16 cellular contexts compared by ENCODE assay signal in the genomic region with DNA sequence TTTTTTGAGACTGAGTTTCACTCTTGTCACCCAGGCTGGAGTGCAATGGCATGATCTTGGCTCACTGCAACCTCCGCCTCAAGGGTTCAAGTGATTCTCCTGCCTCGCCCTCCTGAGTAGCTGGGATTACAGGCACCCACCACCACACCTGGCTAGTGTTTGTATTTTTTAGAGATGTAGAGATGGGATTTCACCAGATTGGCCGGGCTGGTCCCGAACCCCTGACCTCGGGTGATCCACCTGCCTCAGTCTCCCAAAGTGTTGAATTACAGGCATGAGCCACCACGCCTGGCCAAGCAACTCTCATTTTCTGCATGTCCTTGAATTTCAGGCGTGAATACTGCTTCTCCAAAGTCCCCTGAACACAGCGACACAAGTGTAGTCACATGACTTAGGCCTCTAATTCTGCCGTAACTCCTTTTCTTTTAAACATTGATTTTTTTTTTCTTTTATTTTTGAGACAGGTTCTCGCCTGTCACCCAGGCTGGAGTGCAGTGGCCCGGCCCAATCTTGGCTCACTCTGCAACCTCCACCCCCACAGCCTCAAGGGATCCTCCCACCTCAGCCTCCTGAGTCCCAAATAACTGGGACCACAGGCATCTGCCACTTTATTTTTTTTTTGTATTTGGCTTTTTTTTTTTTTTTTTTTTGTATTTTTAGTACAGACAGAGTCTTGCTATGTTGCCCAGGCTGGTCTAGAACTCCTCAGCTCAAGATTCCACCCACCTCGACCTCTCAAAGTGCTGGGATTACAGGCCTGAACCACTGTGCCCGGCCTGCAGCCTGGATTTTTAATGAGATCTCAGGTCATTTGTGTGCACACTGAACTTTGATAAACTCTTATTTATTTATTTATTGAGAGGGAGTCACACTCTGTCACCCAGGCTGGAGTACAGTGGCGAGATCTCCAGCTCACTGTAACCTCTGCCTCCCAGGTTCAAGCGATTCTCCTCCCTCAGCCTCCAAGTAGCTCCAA.
"Had no signal": no experiment of that assay in that cellular context is flagged by ENCODE, and none has a peak within 500 bp of the region (broad histone marks: within the 10 kb centered on the region; RNA-seq: fewer than 3 reads in every experiment).

No MANE protein-coding gene starts in this region.

- ATAC-seq: gastroesophageal sphincter; left colon; stimulated activated naive B cell treated with anti-CD40 and anti-IgM and Interleukin-4, amounts not matched to agents 10 μg/mL and 1 μg/mL and 100 μg/mL, for 72 hours; stimulated activated naive CD8-positive, alpha-beta T cell treated with anti-CD3 and anti-CD28 coated beads, Interleukin-15, amount 100 ng/mL, for 72 hours had no signal

- H3K4me3 ChIP-seq: esophagus squamous epithelium, gastroesophageal sphincter, ovary, testis, tibial nerve, upper lobe of right lung, vagina had no signal

- H3K4me1 ChIP-seq: esophagus squamous epithelium, gastroesophageal sphincter, testis, tibial nerve, upper lobe of right lung, vagina had no signal

- H3K27ac ChIP-seq: esophagus squamous epithelium, gastroesophageal sphincter, ovary, testis, tibial nerve, upper lobe of right lung, vagina had no signal

- H3K9me3 ChIP-seq: testis, upper lobe of right lung, vagina had no signal

- H3K27me3 ChIP-seq: esophagus squamous epithelium, ovary, testis, tibial nerve, upper lobe of right lung, vagina had no signal

- H3K36me3 ChIP-seq: esophagus squamous epithelium, gastroesophageal sphincter, ovary, tibial nerve, upper lobe of right lung, vagina had no signal

- DNase-seq: esophagus squamous epithelium; foreskin fibroblast; glutamatergic neuron; islet precursor cell; left colon; mammary epithelial cell; natural killer cell; ovary; stimulated activated CD4-positive, alpha-beta T cell treated with anti-CD3 and anti-CD28 coated beads, Interleukin-4, amount 100 ng/mL, for 4 hours; stimulated activated naive B cell treated with anti-CD40 and anti-IgM and Interleukin-4, amounts not matched to agents 10 μg/mL and 1 μg/mL and 100 μg/mL, for 72 hours; stimulated activated naive CD8-positive, alpha-beta T cell treated with anti-CD3 and anti-CD28 coated beads, Interleukin-15, amount 100 ng/mL, for 72 hours; testis had no signal
